Comparison of ENCODE assay signal across 8 cellular contexts in the genomic region with DNA sequence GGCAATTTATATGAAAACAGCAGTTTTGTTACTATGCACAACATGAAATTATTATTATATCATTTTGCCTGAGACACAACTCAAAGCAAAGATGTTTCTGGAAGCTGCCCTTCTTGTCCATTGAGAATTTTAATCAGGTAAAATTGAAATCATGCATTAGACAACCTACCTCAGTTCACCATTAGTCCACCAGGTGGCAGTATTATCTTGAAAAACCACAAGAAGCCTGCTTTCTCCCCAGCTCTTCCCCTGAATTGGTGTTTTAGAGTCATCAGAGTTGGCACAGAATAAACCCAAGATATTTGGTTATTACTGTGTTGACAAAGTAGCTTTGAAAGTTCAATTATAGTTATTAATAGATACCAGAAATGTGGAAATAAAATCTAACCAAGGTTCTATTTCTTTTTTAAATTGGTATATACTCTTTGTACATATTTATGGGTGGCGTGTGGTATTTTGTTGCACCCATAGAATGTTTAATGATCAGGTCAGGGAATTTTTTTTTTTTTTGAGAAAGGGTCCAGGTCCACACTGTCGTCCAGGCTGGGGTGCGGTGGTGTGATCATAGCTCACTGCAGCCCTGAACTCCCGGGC. TPM values are rescaled to one million over a fixed set of nuclear protein-coding genes. Genes with fewer than 3 reads are reported as not detected.
DNase-seq lines count a peak whose midpoint lies in the region; ATAC-seq and TF ChIP-seq lines count a peak whose summit lies in the region.

No MANE protein-coding gene starts in this region.

- no peak overlapping the region for H3K4me3 ChIP-seq in BE2C (ENCODE audit: low read depth, low read length)
- H3K4me3 ChIP-seq in Jurkat, Clone E6-1 (ENCODE audit: low read length): no peak overlapping the region
- H3K4me3 ChIP-seq in OCI-LY3 (ENCODE audit: low read length): no peak overlapping the region
- H3K4me3 ChIP-seq in retinal pigment epithelial cell (ENCODE audit: low read length): no peak overlapping the region

- ATAC-seq in GM18502 (IDR thresholded peaks at IDR 0.05; ENCODE audit: poor library complexity, unreplicated experiment) (peak; percentile 70), left cardiac atrium (peak; percentile 63 to 76), HG03520 (IDR thresholded peaks at IDR 0.05; ENCODE audit: unreplicated experiment) (no peak)
- ATAC-seq in activated naive CD8-positive, alpha-beta T cell treated with anti-CD3 and anti-CD28 coated beads, Interleukin-2, amount 50 U/mL, for 24 hours: peak; percentile 43

- H3K27me3 ChIP-seq in BE2C: no peaks in the 10 kb centered on the region
- no peaks in the 10 kb centered on the region for H3K27me3 ChIP-seq in OCI-LY3 (ENCODE audit: low read depth, low read length)

- H3K4me2 ChIP-seq in OCI-LY3 (ENCODE audit: low read length): no peak overlapping the region

- no peak overlapping the region for H3K27ac Mint-ChIP-seq in activated naive CD8-positive, alpha-beta T cell treated with anti-CD3 and anti-CD28 coated beads, Interleukin-2, amount 50 U/mL, for 24 hours

- H2AFZ ChIP-seq in OCI-LY3 (ENCODE audit: low read depth, low read length): no peak overlapping the region

- H3K27ac ChIP-seq in OCI-LY3 (ENCODE audit: low read length): no peak overlapping the region

- peaks cover 12% of the 10 kb centered on the region for H3K4me1 ChIP-seq in BE2C
- peaks cover 5% of the 10 kb centered on the region for H3K4me1 ChIP-seq in OCI-LY3 (ENCODE audit: low read length)

- H3K9me3 ChIP-seq in BE2C: no peaks in the 10 kb centered on the region
- no peaks in the 10 kb centered on the region for H3K9me3 ChIP-seq in OCI-LY3 (ENCODE audit: insufficient read depth, low read length)

- H3K36me3 ChIP-seq in BE2C (no peaks in the 10 kb centered on the region; the same call in 1 of the 2 replicates), OCI-LY3 (replicated peaks; ENCODE audit: low read depth, low read length) (no peaks in the 10 kb centered on the region)

- H3K4me1 Mint-ChIP-seq in activated naive CD8-positive, alpha-beta T cell treated with anti-CD3 and anti-CD28 coated beads, Interleukin-2, amount 50 U/mL, for 24 hours: no peaks in the 10 kb centered on the region

- peak; percentile 69 for DNase-seq in BE2C
- peak; percentile 77 for DNase-seq in Jurkat, Clone E6-1 (ENCODE audit: low read depth, low spot score)
- DNase-seq in activated naive CD8-positive, alpha-beta T cell treated with anti-CD3 and anti-CD28 coated beads, Interleukin-2, amount 50 U/mL, for 24 hours: peak; percentile 41
- DNase-seq in left cardiac atrium: no peak
- DNase-seq in retinal pigment epithelial cell (ENCODE audit: low read depth): peak; percentile 69

- H3K4me3 Mint-ChIP-seq in activated naive CD8-positive, alpha-beta T cell treated with anti-CD3 and anti-CD28 coated beads, Interleukin-2, amount 50 U/mL, for 24 hours: no peak overlapping the region

- peaks cover 2% of the 10 kb centered on the region for H3K36me3 Mint-ChIP-seq in activated naive CD8-positive, alpha-beta T cell treated with anti-CD3 and anti-CD28 coated beads, Interleukin-2, amount 50 U/mL, for 24 hours (ENCODE audit: low read depth)

- H3K79me2 ChIP-seq in OCI-LY3 (ENCODE audit: low read length): no peaks in the 10 kb centered on the region

- TF ChIP-seq CTCF in BE2C (IDR thresholded peaks at IDR 0.05; ENCODE audit: low read depth, low read length) (peak; percentile 84), OCI-LY3 (IDR thresholded peaks at IDR 0.05; ENCODE audit: low read depth, low read length) (peak; percentile 74), retinal pigment epithelial cell (conservative IDR thresholded peaks at IDR 0.05; ENCODE audit: low read depth, low read length) (peak; percentile 66)

- no peak overlapping the region for H3K9ac ChIP-seq in OCI-LY3 (ENCODE audit: low read length)

- intact Hi-C loops in left cardiac atrium (cut with DNase I): loop anchor here (2.0 to 10.0 kb wide), 3 partner anchors 104 to 1054 kb away; partner anchors contain the start of gene ENC1 (in 1 of the 2)

- no peaks in the 10 kb centered on the region for H4K20me1 ChIP-seq in OCI-LY3 (ENCODE audit: insufficient read depth, low read length)

- H3K27me3 Mint-ChIP-seq in activated naive CD8-positive, alpha-beta T cell treated with anti-CD3 and anti-CD28 coated beads, Interleukin-2, amount 50 U/mL, for 24 hours: peaks cover 2% of the 10 kb centered on the region

- no peaks in the 10 kb centered on the region for H3K9me3 Mint-ChIP-seq in activated naive CD8-positive, alpha-beta T cell treated with anti-CD3 and anti-CD28 coated beads, Interleukin-2, amount 50 U/mL, for 24 hours

RNA-seq across cellular contexts. Expression of gene UTP15, which starts 25.7 kb away (rescaled TPM):
- 20.8 TPM for polyA plus RNA-seq in BE2C (2012; ENCODE audit: insufficient read depth, insufficient read length, low read depth)
- polyA plus RNA-seq in Jurkat, Clone E6-1 (2012; ENCODE audit: insufficient read depth, insufficient read length): 14.9 TPM
- total RNA-seq in left cardiac atrium: 10 to 100 TPM; 11.3 to 18.0 TPM

RNA-seq across cellular contexts. Expression of gene ANKRA2, which starts 25.8 kb away (rescaled TPM):
- polyA plus RNA-seq in BE2C (2012; ENCODE audit: insufficient read depth, insufficient read length, low read depth): 9.2 TPM
- 17.6 TPM for polyA plus RNA-seq in Jurkat, Clone E6-1 (2012; ENCODE audit: insufficient read depth, insufficient read length)
- total RNA-seq in left cardiac atrium: 10 to 100 TPM in 1 of 2 donors, 1 to 10 TPM in 1; 9.8 to 12.5 TPM

RNA-seq across cellular contexts. Expression of gene ARHGEF28, which starts 34.8 kb away (rescaled TPM):
- polyA plus RNA-seq in BE2C (2012; ENCODE audit: insufficient read depth, insufficient read length, low read depth): 10.7 TPM
- polyA plus RNA-seq in Jurkat, Clone E6-1 (2012; ENCODE audit: insufficient read depth, insufficient read length): 1.4 TPM
- 1 to 10 TPM; 2.6 to 3.1 TPM for total RNA-seq in left cardiac atrium
